In the genomic region with DNA sequence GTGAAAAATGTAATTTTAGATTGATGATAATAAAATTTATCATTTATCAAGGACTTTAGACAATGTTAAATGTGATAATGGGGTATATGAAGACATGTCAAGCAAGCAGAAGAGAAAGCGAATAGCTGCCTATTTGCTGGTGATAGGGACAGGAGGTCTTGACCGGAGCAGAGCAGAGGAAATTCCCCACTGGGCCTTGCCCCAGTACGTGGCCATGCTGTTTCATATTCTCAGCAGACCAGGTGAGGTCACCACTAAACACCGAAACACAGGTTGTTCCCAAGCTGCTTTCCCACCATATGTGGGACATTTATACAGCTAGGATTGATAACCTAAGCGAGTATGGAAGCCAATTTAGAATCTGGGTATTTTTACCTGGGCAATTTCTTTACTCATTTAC, we compare ENCODE assay signal across 28 cellular contexts.
"Had no signal": no experiment of that assay in that cellular context is flagged by ENCODE, and none has a peak within 500 bp of the region (broad histone marks: within the 10 kb centered on the region; RNA-seq: fewer than 3 reads in every experiment).

No MANE protein-coding gene starts in this region.

- H3K4me1 Mint-ChIP-seq: activated CD4-positive, alpha-beta T cell treated with anti-CD3 and anti-CD28 coated beads, Interleukin-2, amount 10 ng/mL, durations not matched to agents 24 days and 14 days; activated naive CD8-positive, alpha-beta T cell treated with anti-CD3 and anti-CD28 coated beads, Interleukin-2, amount 50 U/mL, for 24 hours; activated T-helper 17 cell treated with anti-CD3 and anti-CD28 coated beads, Interleukin-2, amount 50 U/mL, for 72 hours; brain had no signal

- ATAC-seq: activated CD8-positive, alpha-beta T cell treated with anti-CD3 and anti-CD28 coated beads for 36 hours; activated naive CD8-positive, alpha-beta T cell treated with anti-CD3 and anti-CD28 coated beads, Interleukin-2, amount 50 U/mL, for 24 hours; activated T-cell treated with anti-CD3 and anti-CD28 coated beads, Interleukin-2, amount 50 U/mL, for 72 hours; activated T-helper 17 cell treated with anti-CD3 and anti-CD28 coated beads, Interleukin-2, amount 50 U/mL, for 72 hours; Panc1 had no signal

- H3K9me3 Mint-ChIP-seq: activated CD4-positive, alpha-beta T cell treated with anti-CD3 and anti-CD28 coated beads, Interleukin-2, amount 10 ng/mL, durations not matched to agents 24 days and 14 days; brain had no signal

- H3K9me3 ChIP-seq: SJCRH30 had no signal

- H3K36me3 ChIP-seq: SJCRH30, WERI-Rb-1 had no signal

- H3K27ac Mint-ChIP-seq: activated CD4-positive, alpha-beta T cell treated with anti-CD3 and anti-CD28 coated beads, Interleukin-2, amount 10 ng/mL, durations not matched to agents 24 days and 14 days; activated CD8-positive, alpha-beta T cell treated with anti-CD3 and anti-CD28 coated beads for 36 hours; activated naive CD4-positive, alpha-beta T cell treated with anti-CD3 and anti-CD28 coated beads for 36 hours; activated naive CD8-positive, alpha-beta T cell; activated naive CD8-positive, alpha-beta T cell treated with anti-CD3 and anti-CD28 coated beads, Interleukin-2, amount 50 U/mL, for 24 hours; activated T-cell treated with anti-CD3 and anti-CD28 coated beads, Interleukin-2, amount 50 U/mL, for 72 hours; activated T-helper 17 cell treated with anti-CD3 and anti-CD28 coated beads, Interleukin-2, amount 50 U/mL, for 72 hours; brain had no signal

- DNase-seq: activated CD4-positive, alpha-beta T cell treated with anti-CD3 and anti-CD28 coated beads, Interleukin-2, amount 10 ng/mL, durations not matched to agents 24 days and 14 days; activated CD4-positive, alpha-beta T cell treated with anti-CD3 and anti-CD28 coated beads, Interleukin-2, amount 50 U/mL, for 4 hours; activated CD8-positive, alpha-beta T cell treated with anti-CD3 and anti-CD28 coated beads for 36 hours; activated gamma-delta T cell; activated naive CD4-positive, alpha-beta T cell treated with anti-CD3 and anti-CD28 coated beads for 36 hours; activated naive CD8-positive, alpha-beta T cell treated with anti-CD3 and anti-CD28 coated beads, Interleukin-2, amount 50 U/mL, for 24 hours; activated T-cell treated with anti-CD3 and anti-CD28 coated beads, Interleukin-2, amount 50 U/mL, for 1 hour; activated T-cell treated with anti-CD3 and anti-CD28 coated beads, Interleukin-2, amount 50 U/mL, for 72 hours; anterior cingulate cortex; caudate nucleus; cerebellar nuclear complex; MM.1S; MV-4-11; NCI-H1092; NCI-H1436 treated with DMSO at 0.1 percent for 48 hours; NCI-H1694 treated with DMSO at 0.1 percent for 48 hours; NCI-H2029; NCI-H345; NCI-H524 treated with DMSO at 0.1 percent for 48 hours; SHP77; SJCRH30; T1000; WERI-Rb-1 had no signal

- H3K27me3 ChIP-seq: SJCRH30 had no signal

- H3K27ac ChIP-seq: SJCRH30, SK-N-MC, WERI-Rb-1 had no signal

- H3K36me3 Mint-ChIP-seq: activated naive CD8-positive, alpha-beta T cell; brain had no signal

- H3K4me3 Mint-ChIP-seq: activated CD4-positive, alpha-beta T cell treated with anti-CD3 and anti-CD28 coated beads, Interleukin-2, amount 10 ng/mL, durations not matched to agents 24 days and 14 days; activated CD8-positive, alpha-beta T cell treated with anti-CD3 and anti-CD28 coated beads for 36 hours; activated naive CD4-positive, alpha-beta T cell treated with anti-CD3 and anti-CD28 coated beads for 36 hours; activated naive CD8-positive, alpha-beta T cell; activated naive CD8-positive, alpha-beta T cell treated with anti-CD3 and anti-CD28 coated beads, Interleukin-2, amount 50 U/mL, for 24 hours; activated T-cell treated with anti-CD3 and anti-CD28 coated beads, Interleukin-2, amount 50 U/mL, for 72 hours; activated T-helper 17 cell treated with anti-CD3 and anti-CD28 coated beads, Interleukin-2, amount 50 U/mL, for 72 hours; brain had no signal

- H3K4me3 ChIP-seq: SJCRH30, SK-N-MC had no signal

- H3K4me1 ChIP-seq: SJCRH30 had no signal

- H3K27me3 Mint-ChIP-seq: activated CD4-positive, alpha-beta T cell treated with anti-CD3 and anti-CD28 coated beads, Interleukin-2, amount 10 ng/mL, durations not matched to agents 24 days and 14 days; activated CD8-positive, alpha-beta T cell treated with anti-CD3 and anti-CD28 coated beads for 36 hours; activated naive CD8-positive, alpha-beta T cell; activated naive CD8-positive, alpha-beta T cell treated with anti-CD3 and anti-CD28 coated beads, Interleukin-2, amount 50 U/mL, for 24 hours; activated T-helper 17 cell treated with anti-CD3 and anti-CD28 coated beads, Interleukin-2, amount 50 U/mL, for 72 hours; brain had no signal
